Comparison of ENCODE assay signal across 23 cellular contexts in genomic region chr3:127811717-127812116, GRCh38. TPM values are rescaled to one million over a fixed set of nuclear protein-coding genes. Genes with fewer than 3 reads are reported as not detected.
"Had no signal": no experiment of that assay in that cellular context is flagged by ENCODE, and none has a peak within 500 bp of the region (broad histone marks: within the 10 kb centered on the region; RNA-seq: fewer than 3 reads in every experiment).

No MANE protein-coding gene starts in this region.

- ATAC-seq: esophagus mucosa; gastrocnemius medialis; heart left ventricle; left cardiac atrium; left lung; naive thymus-derived CD4-positive, alpha-beta T cell; right cardiac atrium; stimulated activated naive B cell treated with anti-CD40 and anti-IgM and Interleukin-4, amounts not matched to agents 10 μg/mL and 1 μg/mL and 100 μg/mL, for 72 hours; upper lobe of right lung had no signal

- H3K4me2 ChIP-seq: hepatocyte had no signal

- H3K9me3 ChIP-seq: gastrocnemius medialis, left lung, prostate gland, thoracic aorta, upper lobe of right lung, vagina had no signal

- H3K27ac ChIP-seq: heart left ventricle, hepatocyte, left lung, prostate gland, skin epidermis, thoracic aorta, upper lobe of right lung, vagina had no signal

- H3K4me3 ChIP-seq: dorsolateral prefrontal cortex, gastrocnemius medialis, heart left ventricle, hepatocyte, left lung, prostate gland, skin epidermis, thoracic aorta, tibial nerve, upper lobe of right lung, vagina had no signal

- H3K36me3 ChIP-seq: prostate gland had no signal

- H3K4me1 ChIP-seq: prostate gland had no signal

- DNase-seq: dorsolateral prefrontal cortex; effector CD4-positive, alpha-beta T cell; foreskin fibroblast; gastrocnemius medialis; heart left ventricle; left cardiac atrium; left lung; midbrain; naive thymus-derived CD4-positive, alpha-beta T cell; nucleus accumbens; right cardiac atrium; stimulated activated CD4-positive, alpha-beta T cell treated with anti-CD3 and anti-CD28 coated beads, Interleukin-15, amount 100 ng/mL, for 24 hours; stimulated activated CD4-positive, alpha-beta T cell treated with anti-CD3 and anti-CD28 coated beads, Interleukin-2, amount 100 ng/mL, for 48 hours; stimulated activated naive B cell treated with anti-CD40 and anti-IgM and Interleukin-4, amounts not matched to agents 10 μg/mL and 1 μg/mL and 100 μg/mL, for 72 hours; upper lobe of right lung had no signal

- H3K27me3 ChIP-seq: dorsolateral prefrontal cortex, gastrocnemius medialis, heart left ventricle, hepatocyte, left lung, tibial nerve, upper lobe of right lung, vagina had no signal

- H3K79me2 ChIP-seq: hepatocyte had no signal

- H2AFZ ChIP-seq: hepatocyte had no signal

- FAIRE-seq: islet of Langerhans had no signal

RNA-seq across cellular contexts. Expression of gene MGLL, which starts 10.6 kb away (rescaled TPM):
- polyA plus RNA-seq: naive thymus-derived CD4-positive, alpha-beta T cell had no signal
